1 cellular context compared by ENCODE assay signal in genomic region chr5:57383093-57383861, GRCh38.
TF ChIP-seq lines count a peak whose summit lies in the region.

No MANE protein-coding gene starts in this region.

TF ChIP-seq in K562, 482 proteins besides CTCF, POLR2A, EP300 and RAD21 (continued from another document and continues in another):
- TF ChIP-seq MLX (CRISPR knock-in tag; conservative IDR thresholded peaks at IDR 0.05) (no peak; a peak in 1 of 4 replicates), SMARCE1 (IDR thresholded peaks at IDR 0.05) (peak; percentile 87), COPS2 (conservative IDR thresholded peaks at IDR 0.05) (no peak), GABPB1 (CRISPR knock-in tag; IDR thresholded peaks at IDR 0.05) (peak; percentile 68; the same call in 1 of the 2 replicates), NEUROD1 (IDR thresholded peaks at IDR 0.05; ENCODE audit: borderline replicate concordance, low read depth, low read length, partially characterized antibody) (peak; percentile 70), ZZZ3 (IDR thresholded peaks at IDR 0.05) (no peak), FOXP4 (CRISPR knock-in tag; IDR thresholded peaks at IDR 0.05; ENCODE audit: borderline replicate concordance) (no peak), GATA2 (CRISPR knock-in tag; IDR thresholded peaks at IDR 0.05) (peak; percentile 83), ZNF766 (CRISPR knock-in tag; conservative IDR thresholded peaks at IDR 0.05) (peak; percentile 90), TAF1 (IDR thresholded peaks at IDR 0.05; ENCODE audit: control insufficient read depth, extremely low read depth, insufficient read depth, low read length, severe bottlenecking) (no peak), ETV1 (tag; conservative IDR thresholded peaks at IDR 0.05; ENCODE audit: low read depth) (peak; percentile 90), MEF2A (IDR thresholded peaks at IDR 0.05; ENCODE audit: control insufficient read depth, low read depth, low read length) (peak; percentile 46; the same call in 1 of the 2 replicates), KDM2B (CRISPR knock-in tag; IDR thresholded peaks at IDR 0.05) (no peak), THRAP3 (IDR thresholded peaks at IDR 0.05; ENCODE audit: borderline replicate concordance) (no peak), RHOXF2B (CRISPR knock-in tag; conservative IDR thresholded peaks at IDR 0.05) (no peak), ZC3H4 (CRISPR knock-in tag; IDR thresholded peaks at IDR 0.05; ENCODE audit: borderline replicate concordance) (no peak), MEF2D (tag; conservative IDR thresholded peaks at IDR 0.05; ENCODE audit: low read depth) (0 out of 2 replicates have a peak, but pooled peaks have one; percentile 16), ZNF699 (CRISPR knock-in tag; IDR thresholded peaks at IDR 0.05; ENCODE audit: insufficient replicate concordance) (no peak), ZNF23 (CRISPR knock-in tag; IDR thresholded peaks at IDR 0.05) (no peak), JUND (IDR thresholded peaks at IDR 0.05; ENCODE audit: borderline replicate concordance, low read depth, low read length) (peak; percentile 92), JUND (tag; IDR thresholded peaks at IDR 0.05; ENCODE audit: borderline replicate concordance, low read depth, low read length) (peak; percentile 90; the same call in 2 of the 3 replicates), ESRRA (IDR thresholded peaks at IDR 0.05; ENCODE audit: borderline replicate concordance, low read depth) (0 out of 2 replicates have a peak, but pooled peaks have one; percentile 31), RFX5 (IDR thresholded peaks at IDR 0.05; ENCODE audit: low read depth, low read length) (no peak), SMAD4 (CRISPR knock-in tag; conservative IDR thresholded peaks at IDR 0.05) (peak; percentile 62; the same call in 1 of the 2 replicates), PCBP1 (IDR thresholded peaks at IDR 0.05; ENCODE audit: low read depth, low read length, poor library complexity, severe bottlenecking) (no peak), ZBED1 (IDR thresholded peaks at IDR 0.05) (no peak), CHAMP1 (IDR thresholded peaks at IDR 0.05) (0 out of 2 replicates have a peak, but pooled peaks have one; percentile 56), ZFX (CRISPR knock-in tag; IDR thresholded peaks at IDR 0.05) (no peak), HOXB6 (CRISPR knock-in tag; IDR thresholded peaks at IDR 0.05; ENCODE audit: borderline replicate concordance) (no peak), ZMIZ1 (IDR thresholded peaks at IDR 0.05; ENCODE audit: low read depth in 2 of 2, low read length in 2 of 2) (peak in 1 of 2 experiments; percentile 81; a peak in 1 of 4 replicates), PKNOX1 (IDR thresholded peaks at IDR 0.05) (peak; percentile 20; the same call in 1 of the 2 replicates), ARID1B (IDR thresholded peaks at IDR 0.05) (peak; percentile 91), HDAC2 (IDR thresholded peaks at IDR 0.05) (0 out of 2 replicates have a peak, but pooled peaks have one; percentile 52), ETS2 (tag; IDR thresholded peaks at IDR 0.05; ENCODE audit: borderline replicate concordance, poor library complexity, severe bottlenecking) (no peak), HNRNPUL1 (IDR thresholded peaks at IDR 0.05; ENCODE audit: low read length) (no peak), ATF6 (CRISPR knock-in tag; IDR thresholded peaks at IDR 0.05) (no peak), ZNF12 (CRISPR knock-in tag; IDR thresholded peaks at IDR 0.05) (no peak), TFAM (CRISPR knock-in tag; conservative IDR thresholded peaks at IDR 0.05) (no peak), CSDE1 (IDR thresholded peaks at IDR 0.05) (no peak), ZHX1 (conservative IDR thresholded peaks at IDR 0.05; ENCODE audit: low read length) (no peak), KAT2B (IDR thresholded peaks at IDR 0.05; ENCODE audit: low read depth, low read length) (no peak), HNRNPK (IDR thresholded peaks at IDR 0.05; ENCODE audit: low read depth, low read length, poor library complexity, severe bottlenecking) (no peak), RREB1 (CRISPR knock-in tag; IDR thresholded peaks at IDR 0.05) (peak; percentile 95)
